In genomic region chr15:79213650-79214049, GRCh38 we compare ENCODE assay signal across 35 cellular contexts.
"Had no signal": no experiment of that assay in that cellular context is flagged by ENCODE, and none has a peak within 500 bp of the region (broad histone marks: within the 10 kb centered on the region; RNA-seq: fewer than 3 reads in every experiment).

No MANE protein-coding gene starts in this region.

- H3K27me3 ChIP-seq: ascending aorta had no signal

- H3K9me3 Mint-ChIP-seq: activated naive CD4-positive, alpha-beta T cell treated with anti-CD3 and anti-CD28 coated beads, Interleukin-2, amount 10 ng/mL, durations not matched to agents 7 days and 5 days; activated naive CD8-positive, alpha-beta T cell treated with anti-CD3 and anti-CD28 coated beads, Interleukin-2, amount 10 ng/mL, durations not matched to agents 7 days and 5 days; T-helper 1 cell treated with Interleukin-12 subunit alpha and Interleukin-12 subunit beta and Interleukin-4 antibody, amounts not matched to agents 30 μg/mL and 1 μg/mL, for 36 hours; T-helper 2 cell treated with Interferon-gamma antibody and Interleukin-4, amounts not matched to agents 5 μg/mL and 100 μg/mL, for 36 hours had no signal

- H3K4me1 ChIP-seq: ascending aorta, breast epithelium, colonic mucosa, esophagus squamous epithelium, gastroesophageal sphincter had no signal

- H3K4me1 Mint-ChIP-seq: activated B cell treated with CpG ODN at 0.5 μM for 24 hours; activated CD8-positive, alpha-beta memory T cell treated with anti-CD3 and anti-CD28 coated beads, Interleukin-2, amount 10 ng/mL, durations not matched to agents 7 days and 5 days; activated naive CD4-positive, alpha-beta T cell treated with anti-CD3 and anti-CD28 coated beads, Interleukin-2, amount 10 ng/mL, durations not matched to agents 7 days and 5 days; activated naive CD8-positive, alpha-beta T cell treated with anti-CD3 and anti-CD28 coated beads, Interleukin-2, amount 10 ng/mL, durations not matched to agents 7 days and 5 days; brain; T-cell had no signal

- H3K36me3 Mint-ChIP-seq: activated CD8-positive, alpha-beta memory T cell treated with anti-CD3 and anti-CD28 coated beads, Interleukin-2, amount 10 ng/mL, durations not matched to agents 7 days and 5 days; activated naive CD4-positive, alpha-beta T cell treated with anti-CD3 and anti-CD28 coated beads, Interleukin-2, amount 10 ng/mL, durations not matched to agents 7 days and 5 days; activated naive CD8-positive, alpha-beta T cell treated with anti-CD3 and anti-CD28 coated beads, Interleukin-2, amount 10 ng/mL, durations not matched to agents 7 days and 5 days; brain had no signal

- H3K27ac Mint-ChIP-seq: activated B cell treated with CpG ODN at 0.5 μM for 24 hours; activated CD8-positive, alpha-beta memory T cell treated with anti-CD3 and anti-CD28 coated beads, Interleukin-2, amount 10 ng/mL, durations not matched to agents 7 days and 5 days; activated CD8-positive, alpha-beta T cell treated with anti-CD3 and anti-CD28 coated beads for 36 hours; activated naive CD4-positive, alpha-beta T cell treated with anti-CD3 and anti-CD28 coated beads, Interleukin-2, amount 10 ng/mL, durations not matched to agents 7 days and 5 days; activated naive CD4-positive, alpha-beta T cell treated with anti-CD3 and anti-CD28 coated beads, Interleukin-2, amount 50 U/mL, for 72 hours; activated naive CD8-positive, alpha-beta T cell treated with anti-CD3 and anti-CD28 coated beads, Interleukin-2, amount 10 ng/mL, durations not matched to agents 7 days and 5 days; activated T-cell treated with anti-CD3 and anti-CD28 coated beads, Interleukin-2, amount 50 U/mL, for 24 hours; activated T-cell treated with anti-CD3 and anti-CD28 coated beads, Interleukin-2, amount 50 U/mL, for 72 hours; brain; T-cell; T-helper 1 cell treated with Interleukin-12 subunit alpha and Interleukin-12 subunit beta and Interleukin-4 antibody, amounts not matched to agents 30 μg/mL and 1 μg/mL, for 36 hours; T-helper 2 cell treated with Interferon-gamma antibody and Interleukin-4, amounts not matched to agents 5 μg/mL and 100 μg/mL, for 36 hours had no signal

- H3K4me3 Mint-ChIP-seq: activated B cell treated with CpG ODN at 0.5 μM for 24 hours; activated CD8-positive, alpha-beta memory T cell treated with anti-CD3 and anti-CD28 coated beads, Interleukin-2, amount 10 ng/mL, durations not matched to agents 7 days and 5 days; activated CD8-positive, alpha-beta T cell treated with anti-CD3 and anti-CD28 coated beads for 36 hours; activated naive CD4-positive, alpha-beta T cell treated with anti-CD3 and anti-CD28 coated beads, Interleukin-2, amount 10 ng/mL, durations not matched to agents 7 days and 5 days; activated naive CD8-positive, alpha-beta T cell treated with anti-CD3 and anti-CD28 coated beads, Interleukin-2, amount 10 ng/mL, durations not matched to agents 7 days and 5 days; activated T-cell treated with anti-CD3 and anti-CD28 coated beads, Interleukin-2, amount 50 U/mL, for 24 hours; activated T-cell treated with anti-CD3 and anti-CD28 coated beads, Interleukin-2, amount 50 U/mL, for 72 hours; T-cell; T-helper 1 cell treated with Interleukin-12 subunit alpha and Interleukin-12 subunit beta and Interleukin-4 antibody, amounts not matched to agents 30 μg/mL and 1 μg/mL, for 36 hours; T-helper 2 cell treated with Interferon-gamma antibody and Interleukin-4, amounts not matched to agents 5 μg/mL and 100 μg/mL, for 36 hours had no signal

- H3K27ac ChIP-seq: ascending aorta, breast epithelium, cardiac muscle cell, colonic mucosa, epithelial cell of prostate, esophagus squamous epithelium, gastroesophageal sphincter, WERI-Rb-1 had no signal

- DNase-seq: activated B cell treated with CpG ODN at 0.5 μM for 24 hours; activated CD4-positive, alpha-beta T cell treated with anti-CD3 and anti-CD28 coated beads for 48 hours; activated CD4-positive, alpha-beta T cell treated with anti-CD3 and anti-CD28 coated beads, Interleukin-2, amount 50 U/mL, for 1 hour; activated CD4-positive, alpha-beta T cell treated with anti-CD3 and anti-CD28 coated beads, Interleukin-2, amount 50 U/mL, for 48 hours; activated CD8-positive, alpha-beta memory T cell treated with anti-CD3 and anti-CD28 coated beads, Interleukin-2, amount 10 ng/mL, durations not matched to agents 7 days and 5 days; activated CD8-positive, alpha-beta memory T cell treated with anti-CD3 and anti-CD28 coated beads, Interleukin-2, amount 50 U/mL, for 48 hours; activated CD8-positive, alpha-beta T cell treated with anti-CD3 and anti-CD28 coated beads for 36 hours; activated gamma-delta T cell; activated naive CD4-positive, alpha-beta T cell; activated naive CD4-positive, alpha-beta T cell treated with anti-CD3 and anti-CD28 coated beads, Interleukin-2, amount 10 ng/mL, durations not matched to agents 7 days and 5 days; activated naive CD8-positive, alpha-beta T cell treated with anti-CD3 and anti-CD28 coated beads, Interleukin-2, amount 10 ng/mL, durations not matched to agents 7 days and 5 days; activated T-cell treated with anti-CD3 and anti-CD28 coated beads for 4 hours; activated T-cell treated with anti-CD3 and anti-CD28 coated beads, Interleukin-2, amount 50 U/mL, for 24 hours; activated T-cell treated with anti-CD3 and anti-CD28 coated beads, Interleukin-2, amount 50 U/mL, for 72 hours; central memory CD4-positive, alpha-beta T cell; cerebellar nuclear complex; colonic mucosa; effector CD8-positive, alpha-beta T cell; esophagus squamous epithelium; foreskin melanocyte; T-cell; T1000; WERI-Rb-1 had no signal

- FAIRE-seq: endometrium, endothelial cell of umbilical vein had no signal

- H3K9me3 ChIP-seq: colonic mucosa, esophagus squamous epithelium had no signal

- ATAC-seq: activated CD4-positive, CD25-positive, alpha-beta regulatory T cell treated with anti-CD3 and anti-CD28 coated beads, Interleukin-2, amount 50 U/mL, for 24 hours; activated CD8-positive, alpha-beta memory T cell treated with anti-CD3 and anti-CD28 coated beads, Interleukin-2, amount 10 ng/mL, durations not matched to agents 7 days and 5 days; activated CD8-positive, alpha-beta T cell treated with anti-CD3 and anti-CD28 coated beads for 36 hours; activated naive CD4-positive, alpha-beta T cell treated with anti-CD3 and anti-CD28 coated beads, Interleukin-2, amount 50 U/mL, for 72 hours; activated T-cell treated with anti-CD3 and anti-CD28 coated beads, Interleukin-2, amount 50 U/mL, for 72 hours; gastroesophageal sphincter; T-cell had no signal

- H3K4me3 ChIP-seq: ascending aorta, breast epithelium, cardiac muscle cell, colonic mucosa, esophagus squamous epithelium, gastroesophageal sphincter had no signal

- H3K36me3 ChIP-seq: ascending aorta, breast epithelium, cardiac muscle cell, colonic mucosa, esophagus squamous epithelium, gastroesophageal sphincter, WERI-Rb-1 had no signal
